In the genomic region with DNA sequence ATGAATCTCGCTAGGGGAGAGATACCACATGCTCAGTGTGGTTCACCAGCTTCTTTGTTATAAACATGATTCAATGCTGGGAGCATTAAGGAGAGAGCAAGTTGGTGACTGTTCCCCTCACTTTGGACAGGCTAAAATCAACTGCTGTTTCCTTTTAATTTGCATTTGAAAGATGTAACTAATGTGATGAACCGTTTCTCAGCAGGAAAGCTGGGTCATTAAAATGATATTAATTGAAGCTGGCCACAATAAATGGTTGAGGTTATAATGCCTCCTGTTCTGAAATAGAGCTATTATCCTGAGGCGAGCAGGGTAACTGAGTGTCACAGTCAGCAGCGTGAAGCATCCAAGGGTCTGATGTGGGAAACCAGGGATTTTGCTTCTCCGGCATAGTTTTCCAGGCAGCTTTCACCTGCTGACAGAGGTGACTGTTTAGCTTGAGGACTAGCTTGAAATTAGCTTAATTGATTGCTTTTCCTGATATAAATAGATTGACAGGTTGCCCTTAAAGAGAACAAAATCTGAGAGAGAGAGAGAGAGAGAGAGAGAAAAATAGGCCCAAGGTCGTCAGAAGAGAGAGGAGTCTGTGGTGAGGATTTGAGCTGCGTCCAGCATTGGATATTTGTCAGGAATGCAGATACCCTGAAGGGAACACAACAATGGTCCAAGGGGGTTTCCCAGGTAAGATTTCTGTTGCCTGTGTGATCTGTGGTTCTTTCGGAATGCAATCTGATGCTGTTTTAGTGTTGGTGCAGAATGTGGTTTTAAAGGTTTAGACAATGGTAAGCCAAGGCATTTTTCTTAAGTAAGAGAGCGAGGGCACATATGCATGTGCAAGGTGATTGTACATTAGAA, we compare ENCODE assay signal across 11 cellular contexts.
DNase-seq lines count a peak whose midpoint lies in the region; ATAC-seq and TF ChIP-seq lines count a peak whose summit lies in the region.
"Had no signal": no experiment of that assay in that cellular context is flagged by ENCODE, and none has a peak within 500 bp of the region (broad histone marks: within the 10 kb centered on the region; RNA-seq: fewer than 3 reads in every experiment).

No MANE protein-coding gene starts in this region.

- H2BK120ac ChIP-seq in mesenchymal stem cell (ENCODE audit: low read depth, low read length): no peak overlapping the region

- no peak overlapping the region for H2BK12ac ChIP-seq in mesenchymal stem cell (ENCODE audit: low read length in 2 of 2)

- intact Hi-C loops in naive thymus-derived CD4-positive, alpha-beta T cell (cut with micrococcal nuclease): no loop called here

- no peak overlapping the region for H3K23ac ChIP-seq in mesenchymal stem cell (ENCODE audit: low read length in 2 of 2)

- H3K4me3 ChIP-seq in choroid plexus epithelial cell (ENCODE audit: low read depth, low read length) (no peak overlapping the region), mesenchymal stem cell (ENCODE audit: insufficient read depth in 1 of 2, low read depth in 1 of 2, low read length in 2 of 2) (no peak overlapping the region), gastroesophageal sphincter (no peak overlapping the region)
- H3K4me3 ChIP-seq in naive thymus-derived CD4-positive, alpha-beta T cell (ENCODE audit: low read length): no peak overlapping the region

- no peak overlapping the region for H2AFZ ChIP-seq in mesenchymal stem cell (ENCODE audit: low read depth, low read length)

- peaks cover 0 to 17% (median 3%) of the 10 kb centered on the region in 5 donors for H3K36me3 Mint-ChIP-seq in naive thymus-derived CD4-positive, alpha-beta T cell
- H3K36me3 Mint-ChIP-seq: activated naive CD8-positive, alpha-beta T cell treated with anti-CD3 and anti-CD28 coated beads, Interleukin-2, amount 10 ng/mL, durations not matched to agents 7 days and 5 days had no signal

- peaks cover 0 to 4% (median 0%) of the 10 kb centered on the region in 11 donors for H3K9me3 Mint-ChIP-seq in naive thymus-derived CD4-positive, alpha-beta T cell
- H3K9me3 Mint-ChIP-seq: activated naive CD8-positive, alpha-beta T cell treated with anti-CD3 and anti-CD28 coated beads, Interleukin-2, amount 10 ng/mL, durations not matched to agents 7 days and 5 days had no signal

- H3K18ac ChIP-seq in mesenchymal stem cell (ENCODE audit: low read depth in 1 of 2, low read length in 2 of 2): no peak overlapping the region

- peak; percentile 77 for DNase-seq in ELF-1 (ENCODE audit: low read depth, low spot score)
- DNase-seq in NCI-H69 (lab: John Stamatoyannopoulos, UW): peak; percentile 91
- peak; percentile 83 for DNase-seq in choroid plexus epithelial cell (ENCODE audit: low read depth)
- DNase-seq in mesenchymal stem cell: no peak
- no peak for DNase-seq in middle frontal gyrus (ENCODE audit: extremely low spot score, low spot score)
- DNase-seq in naive thymus-derived CD4-positive, alpha-beta T cell: no peak
- DNase-seq: activated CD4-positive, CD25-positive, alpha-beta regulatory T cell; activated naive CD8-positive, alpha-beta T cell treated with anti-CD3 and anti-CD28 coated beads, Interleukin-2, amount 10 ng/mL, durations not matched to agents 7 days and 5 days; stimulated activated CD4-positive, alpha-beta T cell treated with anti-CD3 and anti-CD28 coated beads, Interleukin-1b, Interleukin-23, amount 100 ng/mL, for 48 hours had no signal

- ATAC-seq in gastroesophageal sphincter: no peak
- no peak for ATAC-seq in GM19324 (IDR thresholded peaks at IDR 0.05; ENCODE audit: low FRiP score, unreplicated experiment)
- no peak for ATAC-seq in naive thymus-derived CD4-positive, alpha-beta T cell

- TF ChIP-seq EP300 in gastroesophageal sphincter (IDR thresholded peaks at IDR 0.05): no peak

- H3K27me3 Mint-ChIP-seq in naive thymus-derived CD4-positive, alpha-beta T cell: no peaks in the 10 kb centered on the region
- H3K27me3 Mint-ChIP-seq: activated naive CD8-positive, alpha-beta T cell treated with anti-CD3 and anti-CD28 coated beads, Interleukin-2, amount 10 ng/mL, durations not matched to agents 7 days and 5 days had no signal

- no peak overlapping the region for H3K27ac Mint-ChIP-seq in naive thymus-derived CD4-positive, alpha-beta T cell
- H3K27ac Mint-ChIP-seq: activated naive CD8-positive, alpha-beta T cell treated with anti-CD3 and anti-CD28 coated beads, Interleukin-2, amount 10 ng/mL, durations not matched to agents 7 days and 5 days had no signal

- no peak overlapping the region for H3K14ac ChIP-seq in mesenchymal stem cell (ENCODE audit: low read length in 2 of 2)

- H3K9me3 ChIP-seq in mesenchymal stem cell (ENCODE audit: control insufficient read depth, low read length) (no peaks in the 10 kb centered on the region), gastroesophageal sphincter (no peaks in the 10 kb centered on the region)
- H3K9me3 ChIP-seq in naive thymus-derived CD4-positive, alpha-beta T cell (ENCODE audit: control insufficient read depth in 2 of 3, low read length in 3 of 3): no peaks in the 10 kb centered on the region

- no peak overlapping the region for H4K8ac ChIP-seq in mesenchymal stem cell (ENCODE audit: low read length)

- H3K9ac ChIP-seq in mesenchymal stem cell (ENCODE audit: low read length): no peak overlapping the region

- no peaks in the 10 kb centered on the region for H3K27me3 ChIP-seq in mesenchymal stem cell (ENCODE audit: control insufficient read depth in 1 of 2, insufficient read depth in 1 of 2, low read length in 2 of 2)
- no peaks in the 10 kb centered on the region for H3K27me3 ChIP-seq in gastroesophageal sphincter
- H3K27me3 ChIP-seq in naive thymus-derived CD4-positive, alpha-beta T cell (ENCODE audit: control insufficient read depth in 2 of 2, insufficient read depth in 2 of 2, low read length in 2 of 2): no peaks in the 10 kb centered on the region

- no peak overlapping the region for H2AK5ac ChIP-seq in mesenchymal stem cell (ENCODE audit: low read length, severe bottlenecking)

- TF ChIP-seq POLR2A in gastroesophageal sphincter (IDR thresholded peaks at IDR 0.05): no peak

- H3K36me3 ChIP-seq in mesenchymal stem cell (ENCODE audit: control insufficient read depth in 1 of 2, insufficient read depth in 2 of 2, low read depth in 1 of 2, low read length in 2 of 2): no peaks in the 10 kb centered on the region
- no peaks in the 10 kb centered on the region for H3K36me3 ChIP-seq in gastroesophageal sphincter
- H3K36me3 ChIP-seq in naive thymus-derived CD4-positive, alpha-beta T cell (ENCODE audit: control insufficient read depth in 2 of 3, insufficient read depth in 3 of 3, low read length in 3 of 3): no peaks in the 10 kb centered on the region

- H3K4me1 ChIP-seq in mesenchymal stem cell (ENCODE audit: control insufficient read depth, insufficient read depth, low read depth, low read length) (peaks cover 5% of the 10 kb centered on the region), gastroesophageal sphincter (peaks cover 0 to 23% (median 5%) of the 10 kb centered on the region in 3 donors)
- H3K4me1 ChIP-seq in naive thymus-derived CD4-positive, alpha-beta T cell (ENCODE audit: control insufficient read depth in 2 of 2, insufficient read depth in 2 of 2, low read length in 2 of 2): no peaks in the 10 kb centered on the region

- POLR2A ChIA-PET in naive thymus-derived CD4-positive, alpha-beta T cell (lab: Charles Lee): no interaction called here

- no peak overlapping the region for H3K4ac ChIP-seq in mesenchymal stem cell (ENCODE audit: low read depth in 1 of 2, low read length in 2 of 2)

- no peak overlapping the region for H4K91ac ChIP-seq in mesenchymal stem cell (ENCODE audit: low read length)

- CTCF ChIA-PET in naive thymus-derived CD4-positive, alpha-beta T cell (lab: Charles Lee): no interaction called here

- TF ChIP-seq CTCF in choroid plexus epithelial cell (conservative IDR thresholded peaks at IDR 0.05; ENCODE audit: low read depth, low read length): no peak
- TF ChIP-seq CTCF in gastroesophageal sphincter (IDR thresholded peaks at IDR 0.05): no peak

- no peak overlapping the region for H2BK15ac ChIP-seq in mesenchymal stem cell (ENCODE audit: low read depth, poor library complexity, severe bottlenecking)

- WGBS in mesenchymal stem cell: 58% methylated on average over 9 of the region's 9 CpGs
- 35 to 57% methylated on average over 8 to 9 of the region's 9 CpGs for WGBS in gastroesophageal sphincter (ENCODE audit: low coverage in 1 of 2), 2 donors

- H3K79me1 ChIP-seq in mesenchymal stem cell (replicated peaks; ENCODE audit: low read length, poor library complexity, severe bottlenecking): no peaks in the 10 kb centered on the region

- peaks cover 0 to 4% (median 0%) of the 10 kb centered on the region in 7 donors for H3K4me1 Mint-ChIP-seq in naive thymus-derived CD4-positive, alpha-beta T cell
- H3K4me1 Mint-ChIP-seq: activated naive CD8-positive, alpha-beta T cell treated with anti-CD3 and anti-CD28 coated beads, Interleukin-2, amount 10 ng/mL, durations not matched to agents 7 days and 5 days had no signal

- no peak overlapping the region for H2BK5ac ChIP-seq in mesenchymal stem cell (ENCODE audit: low read depth, low read length, poor library complexity, severe bottlenecking)

- H3K4me3 Mint-ChIP-seq in naive thymus-derived CD4-positive, alpha-beta T cell: no peak overlapping the region
- H3K4me3 Mint-ChIP-seq: activated naive CD8-positive, alpha-beta T cell treated with anti-CD3 and anti-CD28 coated beads, Interleukin-2, amount 10 ng/mL, durations not matched to agents 7 days and 5 days had no signal

- no peak overlapping the region for H3K4me2 ChIP-seq in mesenchymal stem cell (ENCODE audit: low read length, poor library complexity, severe bottlenecking)

- H3K27ac ChIP-seq in mesenchymal stem cell (ENCODE audit: low read length, poor library complexity, severe bottlenecking) (peak overlapping the region; percentile 7), gastroesophageal sphincter (peak overlapping the region in 2 of 4 donors; percentile 25 to 33)
- no peak overlapping the region for H3K27ac ChIP-seq in naive thymus-derived CD4-positive, alpha-beta T cell (ENCODE audit: low read depth, low read length)

Comparison
In these comparisons a context has a peak if more than half of its experiments do, and no peak if none do; other contexts are left out.
1. DNase-seq: peak in ELF-1 (single experiment), NCI-H69 (single experiment) and choroid plexus epithelial cell (single experiment); none in mesenchymal stem cell (single experiment), middle frontal gyrus (single experiment) and naive thymus-derived CD4-positive, alpha-beta T cell (0 of 9).